In genomic region chr2:3145471-3146027, GRCh38 we compare ENCODE assay signal across 27 cellular contexts.
"Had no signal": no experiment of that assay in that cellular context is flagged by ENCODE, and none has a peak within 500 bp of the region (broad histone marks: within the 10 kb centered on the region; RNA-seq: fewer than 3 reads in every experiment).

No MANE protein-coding gene starts in this region.

- H3K27me3 Mint-ChIP-seq: activated CD8-positive, alpha-beta memory T cell treated with anti-CD3 and anti-CD28 coated beads, Interleukin-2, amount 10 ng/mL, durations not matched to agents 7 days and 5 days; activated CD8-positive, alpha-beta T cell treated with anti-CD3 and anti-CD28 coated beads for 36 hours; activated naive CD4-positive, alpha-beta T cell treated with anti-CD3 and anti-CD28 coated beads, Interleukin-2, amount 50 U/mL, for 24 hours; naive thymus-derived CD4-positive, alpha-beta T cell; stimulated activated naive CD8-positive, alpha-beta T cell treated with anti-CD3 and anti-CD28 coated beads, Interleukin-15, amount 100 ng/mL, for 72 hours had no signal

- H3K4me1 ChIP-seq: foreskin keratinocyte, parathyroid adenoma, suprapubic skin had no signal

- H3K4me3 ChIP-seq: hepatocyte, lung, suprapubic skin, tibial nerve had no signal

- H3K36me3 ChIP-seq: brain microvascular endothelial cell, neutrophil, suprapubic skin had no signal

- H3K27ac Mint-ChIP-seq: activated CD8-positive, alpha-beta memory T cell treated with anti-CD3 and anti-CD28 coated beads, Interleukin-2, amount 10 ng/mL, durations not matched to agents 7 days and 5 days; activated CD8-positive, alpha-beta T cell treated with anti-CD3 and anti-CD28 coated beads for 36 hours; activated naive CD4-positive, alpha-beta T cell treated with anti-CD3 and anti-CD28 coated beads, Interleukin-2, amount 50 U/mL, for 24 hours; naive thymus-derived CD4-positive, alpha-beta T cell; stimulated activated effector memory CD8-positive, alpha-beta T cell treated with anti-CD3 and anti-CD28 coated beads, Interleukin-12 subunit alpha, Interleukin-12 subunit beta, amount 100 ng/mL, for 72 hours had no signal

- H3K9me3 Mint-ChIP-seq: activated CD8-positive, alpha-beta T cell treated with anti-CD3 and anti-CD28 coated beads for 36 hours; activated naive CD4-positive, alpha-beta T cell treated with anti-CD3 and anti-CD28 coated beads, Interleukin-2, amount 50 U/mL, for 24 hours; immature natural killer cell; stimulated activated effector memory CD8-positive, alpha-beta T cell treated with anti-CD3 and anti-CD28 coated beads, Interleukin-12 subunit alpha, Interleukin-12 subunit beta, amount 100 ng/mL, for 72 hours had no signal

- H3K9me3 ChIP-seq: neutrophil, suprapubic skin had no signal

- H3K27ac ChIP-seq: brain microvascular endothelial cell, foreskin keratinocyte, hepatocyte, neutrophil, parathyroid adenoma, suprapubic skin, tibial nerve had no signal

- H3K36me3 Mint-ChIP-seq: activated CD8-positive, alpha-beta memory T cell treated with anti-CD3 and anti-CD28 coated beads, Interleukin-2, amount 10 ng/mL, durations not matched to agents 7 days and 5 days; stimulated activated effector memory CD8-positive, alpha-beta T cell treated with anti-CD3 and anti-CD28 coated beads, Interleukin-12 subunit alpha, Interleukin-12 subunit beta, amount 100 ng/mL, for 72 hours had no signal

- H3K4me3 Mint-ChIP-seq: activated CD8-positive, alpha-beta memory T cell treated with anti-CD3 and anti-CD28 coated beads, Interleukin-2, amount 10 ng/mL, durations not matched to agents 7 days and 5 days; activated CD8-positive, alpha-beta T cell treated with anti-CD3 and anti-CD28 coated beads for 36 hours; activated naive CD4-positive, alpha-beta T cell treated with anti-CD3 and anti-CD28 coated beads, Interleukin-2, amount 50 U/mL, for 24 hours; immature natural killer cell; naive thymus-derived CD4-positive, alpha-beta T cell; stimulated activated effector memory CD8-positive, alpha-beta T cell treated with anti-CD3 and anti-CD28 coated beads, Interleukin-12 subunit alpha, Interleukin-12 subunit beta, amount 100 ng/mL, for 72 hours; stimulated activated naive CD8-positive, alpha-beta T cell treated with anti-CD3 and anti-CD28 coated beads, Interleukin-15, amount 100 ng/mL, for 72 hours had no signal

- H3K27me3 ChIP-seq: brain microvascular endothelial cell, foreskin keratinocyte, hepatocyte, neutrophil, suprapubic skin, tibial nerve had no signal

- H3K4me1 Mint-ChIP-seq: activated CD8-positive, alpha-beta memory T cell treated with anti-CD3 and anti-CD28 coated beads, Interleukin-2, amount 10 ng/mL, durations not matched to agents 7 days and 5 days; activated naive CD4-positive, alpha-beta T cell treated with anti-CD3 and anti-CD28 coated beads, Interleukin-2, amount 50 U/mL, for 24 hours; stimulated activated effector memory CD8-positive, alpha-beta T cell treated with anti-CD3 and anti-CD28 coated beads, Interleukin-12 subunit alpha, Interleukin-12 subunit beta, amount 100 ng/mL, for 72 hours; stimulated activated naive CD8-positive, alpha-beta T cell treated with anti-CD3 and anti-CD28 coated beads, Interleukin-15, amount 100 ng/mL, for 72 hours had no signal

- H3K9ac ChIP-seq: parathyroid adenoma had no signal

- DNase-seq: activated CD4-positive, alpha-beta T cell treated with anti-CD3 and anti-CD28 coated beads for 48 hours; activated CD4-positive, CD25-positive, alpha-beta regulatory T cell; activated CD8-positive, alpha-beta memory T cell treated with anti-CD3 and anti-CD28 coated beads, Interleukin-2, amount 10 ng/mL, durations not matched to agents 7 days and 5 days; activated CD8-positive, alpha-beta T cell treated with anti-CD3 and anti-CD28 coated beads for 36 hours; activated effector memory CD4-positive, alpha-beta T cell treated with anti-CD3 and anti-CD28 coated beads, Interleukin-2, amount 50 U/mL, for 16 hours; activated T-cell treated with anti-CD3 and anti-CD28 coated beads for 4 hours; anterior cingulate cortex; brain microvascular endothelial cell; central memory CD4-positive, alpha-beta T cell; dermis blood vessel endothelial cell; effector CD8-positive, alpha-beta T cell; foreskin keratinocyte; immature natural killer cell; naive thymus-derived CD4-positive, alpha-beta T cell; small intestine; stimulated activated CD4-positive, alpha-beta T cell treated with anti-CD3 and anti-CD28 coated beads, Interleukin-2, amount 100 ng/mL, for 24 hours; stimulated activated naive CD8-positive, alpha-beta T cell treated with anti-CD3 and anti-CD28 coated beads, Interleukin-15, amount 100 ng/mL, for 72 hours; T-helper 1 cell; T-helper 9 cell had no signal
